In genomic region chr10:133307776-133308430, GRCh38 we compare ENCODE assay signal across 8 cellular contexts.
DNase-seq lines count a peak whose midpoint lies in the region; TF ChIP-seq lines count a peak whose summit lies in the region.

No MANE protein-coding gene starts in this region.

- peak; percentile 78 for TF ChIP-seq CTCF in cardiac fibroblast (IDR thresholded peaks at IDR 0.05; ENCODE audit: low read depth, low read length)

- peak; percentile 61 for DNase-seq in GM03348 (ENCODE audit: low spot score)
- DNase-seq in HCEC 1CT = peak; percentile 55
- DNase-seq in NCI-H1048 (lab: John Stamatoyannopoulos, UW) = peak; percentile 73
- peak; percentile 69 for DNase-seq in UCSD-AML1 (lab: John Stamatoyannopoulos, UW; ENCODE audit: unreplicated experiment)
- peak; percentile 70 to 71 for DNase-seq in cardiac fibroblast (ENCODE audit: low read depth in 2 of 2)
- peak; percentile 72 for DNase-seq in kidney glomerular epithelial cell (lab: John Stamatoyannopoulos, UW)
- peak; percentile 83 for DNase-seq in stimulated activated CD4-positive, alpha-beta T cell treated with anti-CD3 and anti-CD28 coated beads, Interleukin-2, amount 100 ng/mL, for 4 hours (ENCODE audit: low read depth)
- no peak for DNase-seq in cortex of kidney (lab: John Stamatoyannopoulos, UW)

- peak overlapping the region; percentile 71 to 78 for H3K4me3 ChIP-seq in cardiac fibroblast (replicated peaks in 1 of 2; ENCODE audit: low read depth in 2 of 2, low read length in 2 of 2)
